11 cellular contexts compared by ENCODE assay signal in genomic region chr2:216056739-216057138, GRCh38. TPM values are rescaled to one million over a fixed set of nuclear protein-coding genes. Genes with fewer than 3 reads are reported as not detected.
A peak's percentile ranks its signal among the peaks of the same experiment; 100 is the strongest.
DNase-seq lines count a peak whose midpoint lies in the region; ATAC-seq and TF ChIP-seq lines count a peak whose summit lies in the region.
"Had no signal": no experiment of that assay in that cellular context is flagged by ENCODE, and none has a peak within 500 bp of the region (broad histone marks: within the 10 kb centered on the region; RNA-seq: fewer than 3 reads in every experiment).

No MANE protein-coding gene starts in this region.

- peaks cover 25 to 32% of the 10 kb centered on the region in 2 donors for H3K4me1 ChIP-seq in thyroid gland

- H3K27me3 ChIP-seq in thyroid gland: no peaks in the 10 kb centered on the region

- peaks cover 36% of the 10 kb centered on the region for H3K4me1 Mint-ChIP-seq in activated T-cell treated with anti-CD3 and anti-CD28 coated beads, Interleukin-2, amount 50 U/mL, for 24 hours (ENCODE audit: low read depth)
- H3K4me1 Mint-ChIP-seq in activated CD8-positive, alpha-beta T cell treated with anti-CD3 and anti-CD28 coated beads, Interleukin-2, amount 10 ng/mL, durations not matched to agents 7 days and 5 days (ENCODE audit: low read depth): peaks cover 32% of the 10 kb centered on the region

- ATAC-seq in HG02884 (IDR thresholded peaks at IDR 0.05; ENCODE audit: unreplicated experiment): peak; percentile 41
- ATAC-seq in activated CD8-positive, alpha-beta T cell treated with anti-CD3 and anti-CD28 coated beads, Interleukin-2, amount 10 ng/mL, durations not matched to agents 7 days and 5 days: no peak
- ATAC-seq in left ventricle myocardium superior: no peak

- H3K4me3 Mint-ChIP-seq in activated T-cell treated with anti-CD3 and anti-CD28 coated beads, Interleukin-2, amount 50 U/mL, for 24 hours: no peak overlapping the region
- no peak overlapping the region for H3K4me3 Mint-ChIP-seq in activated CD8-positive, alpha-beta T cell treated with anti-CD3 and anti-CD28 coated beads, Interleukin-2, amount 10 ng/mL, durations not matched to agents 7 days and 5 days

- no peak for TF ChIP-seq POLR2A in thyroid gland (IDR thresholded peaks at IDR 0.05)

- WGBS in thyroid gland, 2 donors: 46 to 50% methylated on average over 3 of the region's 3 CpGs

- no peaks in the 10 kb centered on the region for H3K9me3 ChIP-seq in thyroid gland

- POLR2A ChIA-PET in activated CD8-positive, alpha-beta T cell treated with anti-CD3 and anti-CD28 coated beads, Interleukin-2, amount 10 ng/mL, durations not matched to agents 7 days and 5 days (lab: Charles Lee): no interaction called here

- H3K27ac ChIP-seq in thyroid gland: peak overlapping the region; percentile 66 to 93 (median 74)
- H3K27ac ChIP-seq: VCaP had no signal

- CTCF ChIA-PET in activated CD8-positive, alpha-beta T cell treated with anti-CD3 and anti-CD28 coated beads, Interleukin-2, amount 10 ng/mL, durations not matched to agents 7 days and 5 days (lab: Charles Lee): interaction anchor here (0.9 to 6.7 kb wide), 4 partner anchors 12 to 54 kb away, joined by 3 to 52 read pairs (median 36); partner anchors contain the start of genes PECR and TMEM169

- no peaks in the 10 kb centered on the region for H3K27me3 Mint-ChIP-seq in activated T-cell treated with anti-CD3 and anti-CD28 coated beads, Interleukin-2, amount 50 U/mL, for 24 hours
- H3K27me3 Mint-ChIP-seq in activated CD8-positive, alpha-beta T cell treated with anti-CD3 and anti-CD28 coated beads, Interleukin-2, amount 10 ng/mL, durations not matched to agents 7 days and 5 days (ENCODE audit: low read depth): no peaks in the 10 kb centered on the region

- no peak overlapping the region for H3K4me3 ChIP-seq in thyroid gland (replicated peaks in 1 of 3)
- H3K4me3 ChIP-seq: lung had no signal

- peak overlapping the region; percentile 89 for H3K27ac Mint-ChIP-seq in activated T-cell treated with anti-CD3 and anti-CD28 coated beads, Interleukin-2, amount 50 U/mL, for 24 hours
- H3K27ac Mint-ChIP-seq in activated CD8-positive, alpha-beta T cell treated with anti-CD3 and anti-CD28 coated beads, Interleukin-2, amount 10 ng/mL, durations not matched to agents 7 days and 5 days: peak overlapping the region; percentile 97

- no peaks in the 10 kb centered on the region for H3K36me3 ChIP-seq in thyroid gland

- no peak for DNase-seq in activated T-cell treated with anti-CD3 and anti-CD28 coated beads, Interleukin-2, amount 50 U/mL, for 24 hours
- DNase-seq in activated T-cell treated with anti-CD3 and anti-CD28 coated beads, Interleukin-2, amount 50 U/mL, for 1 hour: no peak
- DNase-seq in activated CD8-positive, alpha-beta T cell treated with anti-CD3 and anti-CD28 coated beads, Interleukin-2, amount 10 ng/mL, durations not matched to agents 7 days and 5 days: no peak
- no peak for DNase-seq in thyroid gland
- DNase-seq in pons (ENCODE audit: low spot score): no peak
- DNase-seq in left ventricle myocardium superior: no peak
- no peak for DNase-seq in iPS-NIHi11 (ENCODE audit: low spot score)
- DNase-seq: NCI-H2081 had no signal

- no peaks in the 10 kb centered on the region for H3K9me3 Mint-ChIP-seq in activated T-cell treated with anti-CD3 and anti-CD28 coated beads, Interleukin-2, amount 50 U/mL, for 24 hours
- H3K9me3 Mint-ChIP-seq in activated CD8-positive, alpha-beta T cell treated with anti-CD3 and anti-CD28 coated beads, Interleukin-2, amount 10 ng/mL, durations not matched to agents 7 days and 5 days (ENCODE audit: insufficient read depth): no peaks in the 10 kb centered on the region

- no peak for TF ChIP-seq CTCF in thyroid gland (IDR thresholded peaks at IDR 0.05)

- H3K36me3 Mint-ChIP-seq in activated T-cell treated with anti-CD3 and anti-CD28 coated beads, Interleukin-2, amount 50 U/mL, for 24 hours (ENCODE audit: low read depth): peaks cover 16% of the 10 kb centered on the region
- peaks cover 29% of the 10 kb centered on the region for H3K36me3 Mint-ChIP-seq in activated CD8-positive, alpha-beta T cell treated with anti-CD3 and anti-CD28 coated beads, Interleukin-2, amount 10 ng/mL, durations not matched to agents 7 days and 5 days (ENCODE audit: low read depth)

- intact Hi-C loops in thyroid gland (cut with DNase I): no loop called here
- intact Hi-C loops in left ventricle myocardium superior (cut with micrococcal nuclease): no loop called here

RNA-seq across cellular contexts. Expression of gene PECR, which starts 24.9 kb away (rescaled TPM):
- 10 to 100 TPM; 29.0 to 30.3 TPM for total RNA-seq in activated CD8-positive, alpha-beta T cell treated with anti-CD3 and anti-CD28 coated beads, Interleukin-2, amount 10 ng/mL, durations not matched to agents 7 days and 5 days
- total RNA-seq in thyroid gland (10 to 100 TPM; 14.6 to 25.6 (median 22.8) TPM), left ventricle myocardium superior (6.1 TPM)

RNA-seq across cellular contexts. Expression of gene TMEM169, which starts 25.0 kb away (rescaled TPM):
- 1 to 10 TPM; 1.2 to 1.4 TPM for total RNA-seq in activated CD8-positive, alpha-beta T cell treated with anti-CD3 and anti-CD28 coated beads, Interleukin-2, amount 10 ng/mL, durations not matched to agents 7 days and 5 days
- total RNA-seq in thyroid gland: 1 to 10 TPM; 1.9 to 3.1 (median 2.4) TPM
- 0.15 TPM for total RNA-seq in left ventricle myocardium superior

RNA-seq across cellular contexts. Expression of gene MREG, which starts 43.4 kb away (rescaled TPM):
- 10 to 100 TPM; 10.9 to 12.1 TPM for total RNA-seq in activated CD8-positive, alpha-beta T cell treated with anti-CD3 and anti-CD28 coated beads, Interleukin-2, amount 10 ng/mL, durations not matched to agents 7 days and 5 days
- total RNA-seq in thyroid gland (1 to 10 TPM; 4.4 to 5.4 (median 5.2) TPM), left ventricle myocardium superior (0.84 TPM)

RNA-seq across cellular contexts. Expression of gene XRCC5, which starts 52.4 kb away (rescaled TPM):
- 100 to 1,000 TPM; 362 to 394 TPM for total RNA-seq in activated CD8-positive, alpha-beta T cell treated with anti-CD3 and anti-CD28 coated beads, Interleukin-2, amount 10 ng/mL, durations not matched to agents 7 days and 5 days
- 100 to 1,000 TPM; 185 to 240 (median 216) TPM for total RNA-seq in thyroid gland
- total RNA-seq in left ventricle myocardium superior: 129 TPM
